8 cellular contexts compared by ENCODE assay signal in the genomic region with DNA sequence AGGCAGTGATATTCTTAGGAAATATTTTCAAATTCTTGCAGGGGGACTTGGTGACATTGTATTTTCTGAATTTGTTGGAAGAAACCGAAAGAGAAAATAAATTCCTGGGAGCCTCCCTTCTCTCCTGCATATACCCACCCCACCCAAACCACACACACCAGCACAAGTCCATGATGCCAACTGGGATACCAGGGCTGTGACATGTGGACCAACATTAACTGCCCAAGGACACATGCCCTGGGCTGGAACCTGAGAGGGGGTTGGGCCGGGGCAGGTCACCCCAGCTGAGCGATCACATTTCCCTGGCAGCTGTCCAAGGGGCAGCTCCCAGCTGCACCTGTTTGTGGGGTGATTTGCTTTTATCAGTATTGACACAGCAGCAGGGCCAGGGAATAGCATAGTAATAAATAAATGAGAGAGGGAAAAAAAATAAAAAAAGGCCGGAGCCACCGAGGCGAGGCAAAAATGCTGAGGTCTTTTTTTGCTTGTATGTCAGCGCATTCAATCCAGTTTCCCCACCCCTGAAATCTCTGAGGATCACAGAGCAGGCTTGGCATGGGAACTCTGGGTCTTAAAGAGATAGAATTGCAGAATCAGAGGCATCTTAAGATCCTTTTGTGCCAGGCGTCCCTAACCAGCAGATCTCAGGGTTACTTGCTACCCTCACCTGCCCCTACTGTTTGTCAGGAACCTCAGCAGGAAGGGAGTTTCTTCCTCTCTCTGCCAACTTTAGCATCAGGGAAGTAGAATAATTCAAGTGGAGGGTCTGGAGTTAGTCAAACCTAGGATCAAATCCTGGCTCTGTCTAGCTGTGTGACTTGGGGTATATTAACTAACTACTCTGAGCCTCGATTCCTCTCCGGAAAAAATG.
A peak's percentile ranks its signal among the peaks of the same experiment; 100 is the strongest.
DNase-seq lines count a peak whose midpoint lies in the region; ATAC-seq, FAIRE-seq and TF ChIP-seq lines count a peak whose summit lies in the region.

No MANE protein-coding gene starts in this region.

- CTCF ChIA-PET in Calu3 (lab: Charles Lee) (interaction anchor here (1.1 to 2.2 kb wide), 6 partner anchors 25 to 68 kb away, joined by 3 to 11 read pairs (median 5); partner anchors contain the start of gene PIM1), RWPE1 (lab: Yijun Ruan, JAX) (interaction anchor here (0.6 to 1.7 kb wide), 4 partner anchors 25 to 85 kb away, joined by 3 to 9 read pairs (median 6); no protein-coding TSS in a partner anchor), HEK293T (lab: Yijun Ruan, JAX) (interaction anchor here (0.7 to 1.9 kb wide), 3 partner anchors 17 to 68 kb away, joined by 3 to 9 read pairs (median 5); no protein-coding TSS in a partner anchor)

- peak overlapping the region; percentile 57 for H3K27ac ChIP-seq in KOPT-K1 (ENCODE audit: low read depth, low read length, poor library complexity, severe bottlenecking)
- H3K27ac ChIP-seq in RWPE1: peak overlapping the region; percentile 87
- H3K27ac ChIP-seq in kidney (ENCODE audit: low read depth in 2 of 2, low read length in 2 of 2): peak overlapping the region; percentile 77 to 93
- H3K27ac ChIP-seq in smooth muscle cell (ENCODE audit: low read depth): peak overlapping the region; percentile 91

- no peak overlapping the region for H2AFZ ChIP-seq in smooth muscle cell (ENCODE audit: low read depth)

- H3K27ac Mint-ChIP-seq in Calu3 (ENCODE audit: unreplicated experiment): peak overlapping the region; percentile 81

- peaks cover 21% of the 10 kb centered on the region for H3F3A ChIP-seq in smooth muscle cell (ENCODE audit: low read depth)

- no peaks in the 10 kb centered on the region for H3K79me2 ChIP-seq in smooth muscle cell (ENCODE audit: low read depth)

- H3K27me3 Mint-ChIP-seq in Calu3 (ENCODE audit: unreplicated experiment): no peaks in the 10 kb centered on the region

- no peak for FAIRE-seq in bronchial epithelial cell (lab: Jason Lieb, UNC)
- FAIRE-seq in kidney (lab: Jason Lieb, UNC): no peak

- H3K36me3 ChIP-seq in KOPT-K1 (ENCODE audit: insufficient read depth, low read length) (no peaks in the 10 kb centered on the region), bronchial epithelial cell (ENCODE audit: control insufficient read depth, insufficient read depth, low read length) (no peaks in the 10 kb centered on the region), kidney (ENCODE audit: control insufficient read depth in 1 of 2, insufficient read depth in 2 of 2, low read length in 2 of 2) (no peaks in the 10 kb centered on the region), smooth muscle cell (ENCODE audit: low read depth) (no peaks in the 10 kb centered on the region)

- H3K4me3 Mint-ChIP-seq in Calu3 (ENCODE audit: low read depth, unreplicated experiment): peak overlapping the region; percentile 67

- no peak for ATAC-seq in HG03521 (IDR thresholded peaks at IDR 0.05; ENCODE audit: unreplicated experiment)

- BruUV-seq in Calu3 (replicated peaks; lab: Mats Ljungman, UMichigan): no TSS peak

- TF ChIP-seq CTCF in Calu3 (IDR thresholded peaks at IDR 0.05; ENCODE audit: unreplicated experiment) (no peak), RWPE1 (conservative IDR thresholded peaks at IDR 0.05; ENCODE audit: low read depth) (no peak), bronchial epithelial cell (IDR thresholded peaks at IDR 0.05; ENCODE audit: insufficient read depth, low read length, severe bottlenecking) (no peak), kidney (IDR thresholded peaks at IDR 0.05; ENCODE audit: borderline replicate concordance, extremely low read depth, insufficient read depth) (no peak), smooth muscle cell (IDR thresholded peaks at IDR 0.05; ENCODE audit: borderline replicate concordance, insufficient read depth, poor library complexity, severe bottlenecking) (no peak)

- intact Hi-C loops in Calu3 (cut with micrococcal nuclease; ENCODE audit: unreplicated experiment) (loop anchor here (2.0 to 5.0 kb wide), 5 partner anchors 27 to 104 kb away; no protein-coding TSS in a partner anchor), kidney (cut with DNase I) (no loop called here)

- POLR2A ChIA-PET in RWPE1 (lab: Yijun Ruan, JAX; ENCODE audit: low non-redundant PET): no interaction called here
- POLR2A ChIA-PET in HEK293T (lab: Yijun Ruan, JAX): interaction anchor here (0.7 to 2.1 kb wide), 11 partner anchors 15 to 66 kb away, joined by 3 to 8 read pairs (median 5); partner anchors contain the start of gene PIM1

- H3K4me1 ChIP-seq in kidney (ENCODE audit: control insufficient read depth in 1 of 2, insufficient read depth in 1 of 2, low read depth in 1 of 2, low read length in 2 of 2) (peaks cover 25 to 34% of the 10 kb centered on the region in 2 donors), smooth muscle cell (ENCODE audit: low read depth) (peaks cover 17% of the 10 kb centered on the region)

- H3K4me2 ChIP-seq in smooth muscle cell: peak overlapping the region; percentile 84

- peaks cover 45% of the 10 kb centered on the region for H3K4me1 Mint-ChIP-seq in Calu3 (ENCODE audit: low read depth, unreplicated experiment)

- H3K27me3 ChIP-seq in bronchial epithelial cell (ENCODE audit: control insufficient read depth, insufficient read depth, low read length) (no peaks in the 10 kb centered on the region), smooth muscle cell (ENCODE audit: low read depth) (no peaks in the 10 kb centered on the region)

- WGBS in smooth muscle cell (ENCODE audit: low lambda C conversion rate): 77% methylated on average over 10 of the region's 10 CpGs

- peak overlapping the region; percentile 41 to 65 for H3K9ac ChIP-seq in kidney (ENCODE audit: low read length in 2 of 2)
- H3K9ac ChIP-seq in smooth muscle cell (ENCODE audit: low read depth): peak overlapping the region; percentile 75

- no peaks in the 10 kb centered on the region for H3K9me3 Mint-ChIP-seq in Calu3 (ENCODE audit: low read depth, unreplicated experiment)

- peak overlapping the region; percentile 31 for H3K4me3 ChIP-seq in bronchial epithelial cell (ENCODE audit: low read depth, low read length)
- H3K4me3 ChIP-seq in kidney (ENCODE audit: low read length in 2 of 2): peak overlapping the region; percentile 49 to 59
- peak overlapping the region; percentile 43 for H3K4me3 ChIP-seq in smooth muscle cell

- H3K9me3 ChIP-seq in KOPT-K1 (ENCODE audit: insufficient read depth, low read length, poor library complexity, severe bottlenecking) (no peaks in the 10 kb centered on the region), kidney (ENCODE audit: control insufficient read depth in 1 of 2, low read length in 2 of 2) (no peaks in the 10 kb centered on the region), smooth muscle cell (replicated peaks; ENCODE audit: low read depth) (no peaks in the 10 kb centered on the region)

- no peaks in the 10 kb centered on the region for H4K20me1 ChIP-seq in smooth muscle cell (ENCODE audit: low read depth)

- H3K36me3 Mint-ChIP-seq in Calu3 (ENCODE audit: insufficient read depth, unreplicated experiment): peaks cover 15% of the 10 kb centered on the region

- DNase-seq in Calu3 (peak; percentile 93), RWPE1 (ENCODE audit: low spot score) (peak; percentile 30), bronchial epithelial cell (ENCODE audit: low read depth) (peak; percentile 20), kidney (peak; percentile 92), smooth muscle cell (lab: John Stamatoyannopoulos, UW; ENCODE audit: unreplicated experiment) (no peak), HEK293T (ENCODE audit: extremely low spot score) (no peak)

TF ChIP-seq in HEK293T, 16 proteins besides CTCF, POLR2A, EP300 and RAD21:
- TF ChIP-seq ARNT (IDR thresholded peaks at IDR 0.05) (no peak), L3MBTL2 (conservative IDR thresholded peaks at IDR 0.05) (no peak), HDGF (IDR thresholded peaks at IDR 0.05; ENCODE audit: borderline replicate concordance) (no peak)

Comparison
In these comparisons a context has a peak if more than half of its experiments do, and no peak if none do; other contexts are left out.
1. DNase-seq: peak in Calu3 (single experiment), RWPE1 (single experiment), bronchial epithelial cell (single experiment) and kidney (single experiment); none in smooth muscle cell (single experiment) and HEK293T (single experiment).
2. Peak in every context shown above with its lines, with median percentiles within 50 percentile points of each other: H3K27ac ChIP-seq and H3K4me3 ChIP-seq.